Comparison of ENCODE assay signal across 8 cellular contexts in the genomic region with DNA sequence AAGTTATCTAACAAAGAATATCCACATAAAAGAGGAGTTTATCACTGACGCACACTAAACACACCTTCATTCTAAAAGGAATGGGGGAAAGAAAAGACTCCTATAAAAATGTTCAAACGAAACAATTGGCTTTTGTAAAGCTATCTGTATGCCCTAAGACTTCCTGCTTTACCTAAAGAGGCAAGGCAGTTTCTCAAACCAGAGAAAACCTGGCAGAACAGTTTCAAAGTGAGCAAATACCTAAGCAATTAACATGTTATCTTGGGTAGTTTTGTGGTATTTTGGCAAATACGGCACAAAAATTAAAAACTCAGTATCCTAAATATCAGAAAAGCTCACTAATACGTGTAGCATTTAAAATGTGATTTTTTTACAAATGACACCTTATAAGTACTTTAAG. TPM values are rescaled to one million over a fixed set of nuclear protein-coding genes. Genes with fewer than 3 reads are reported as not detected.
DNase-seq lines count a peak whose midpoint lies in the region; ATAC-seq, FAIRE-seq and TF ChIP-seq lines count a peak whose summit lies in the region.

No MANE protein-coding gene starts in this region.

- H3K4me3 ChIP-seq in CD4-positive, CD25-positive, alpha-beta regulatory T cell (ENCODE audit: low read depth, low read length) = peak overlapping the region; percentile 98
- peak overlapping the region; percentile 97 for H3K4me3 ChIP-seq in Jurkat, Clone E6-1 (ENCODE audit: low read length)
- peak overlapping the region; percentile 89 for H3K4me3 ChIP-seq in K562

- TF ChIP-seq CTCF in K562 (IDR thresholded peaks at IDR 0.05 in 2 of 3, conservative IDR thresholded peaks at IDR 0.05 in 1 of 3; ENCODE audit: insufficient read depth in 2 of 3, low read depth in 1 of 3, low read length in 3 of 3) (no peak), mesothelial cell of epicardium (IDR thresholded peaks at IDR 0.05; ENCODE audit: unreplicated experiment) (no peak)

- H3K9me1 ChIP-seq in K562 (ENCODE audit: control insufficient read depth, insufficient read depth, low read length) = peaks cover 4% of the 10 kb centered on the region

- intact Hi-C loops in K562 (cut with micrococcal nuclease) = loop anchor here (2.0 kb wide), 2 partner anchors 35 to 91 kb away; no protein-coding TSS in a partner anchor

- CTCF ChIA-PET in K562 (lab: Yijun Ruan, JAX; ENCODE audit: low intra/inter-chr PET ratio) = interaction anchor here (0.6 kb wide), 1 partner anchor 101 kb away, joined by 3 read pairs; no protein-coding TSS in a partner anchor

- POLR2A ChIA-PET in K562 (lab: Yijun Ruan, JAX) = interaction anchor here (0.5 to 3.6 kb wide), 12 partner anchors 8 to 1768 kb away, joined by 3 to 24 read pairs (median 4); a partner anchor contains a TSS

- peaks cover 8% of the 10 kb centered on the region for H3K36me3 ChIP-seq in CD4-positive, CD25-positive, alpha-beta regulatory T cell (ENCODE audit: control insufficient read depth, insufficient read depth, low read length)
- peaks cover 39% of the 10 kb centered on the region for H3K36me3 ChIP-seq in K562 (ENCODE audit: control insufficient read depth, insufficient read depth, low read length)

- DNase-seq in CD4-positive, CD25-positive, alpha-beta regulatory T cell = peak in 2 of 3 donors; percentile 22 to 50
- no peak for DNase-seq in Jurkat, Clone E6-1 (ENCODE audit: low read depth, low spot score)
- DNase-seq in K562 (ENCODE audit: extremely low read depth in 1 of 4, low spot score in 3 of 4) (no peak), mesothelial cell of epicardium (ENCODE audit: low spot score in 2 of 2, unreplicated experiment in 2 of 2) (no peak), globus pallidus (ENCODE audit: low spot score) (no peak)

- no peak for TF ChIP-seq POLR2A in K562 (conservative IDR thresholded peaks at IDR 0.05)

- H3K9me3 ChIP-seq in CD4-positive, CD25-positive, alpha-beta regulatory T cell (ENCODE audit: control insufficient read depth in 2 of 2, low read length in 2 of 2) = no peaks in the 10 kb centered on the region
- no peaks in the 10 kb centered on the region for H3K9me3 ChIP-seq in K562 (replicated peaks; ENCODE audit: control insufficient read depth, insufficient read depth, low read depth, low read length)

- H3K9me3 Mint-ChIP-seq in CD4-positive, CD25-positive, alpha-beta regulatory T cell = peaks cover 0 to 2% (median 0%) of the 10 kb centered on the region in 7 donors
- H3K9me3 Mint-ChIP-seq in mesothelial cell of epicardium = no peaks in the 10 kb centered on the region

- in situ Hi-C loops in K562 (cut with MboI) = no loop called here

- peak overlapping the region; percentile 93 for H3K27ac ChIP-seq in CD4-positive, CD25-positive, alpha-beta regulatory T cell (ENCODE audit: insufficient read depth, low read length, poor library complexity, severe bottlenecking)
- peak overlapping the region; percentile 99 for H3K27ac ChIP-seq in K562 (ENCODE audit: extremely low read depth, low read depth, low read length)

- TF ChIP-seq EP300 in K562 (IDR thresholded peaks at IDR 0.05; ENCODE audit: low read length) = no peak

- no peak for FAIRE-seq in K562 (lab: Jason Lieb, UNC)

- no peak for TF ChIP-seq RAD21 in K562 (CRISPR knock-in tag; conservative IDR thresholded peaks at IDR 0.05 in 1 of 2, IDR thresholded peaks at IDR 0.05 in 1 of 2)

- no peaks in the 10 kb centered on the region for H3K27me3 Mint-ChIP-seq in CD4-positive, CD25-positive, alpha-beta regulatory T cell
- no peaks in the 10 kb centered on the region for H3K27me3 Mint-ChIP-seq in mesothelial cell of epicardium (ENCODE audit: low read depth)

- no peak for ATAC-seq in CD4-positive, CD25-positive, alpha-beta regulatory T cell (ENCODE audit: low read depth in 2 of 2)
- ATAC-seq in K562 = peak; percentile 12
- ATAC-seq in HG03108 (IDR thresholded peaks at IDR 0.05; ENCODE audit: unreplicated experiment) = no peak
- ATAC-seq in HG03097 (IDR thresholded peaks at IDR 0.05; ENCODE audit: low FRiP score, unreplicated experiment) = no peak
- no peak for ATAC-seq in GM21515 (IDR thresholded peaks at IDR 0.05; ENCODE audit: unreplicated experiment)

- H3K4me1 ChIP-seq in CD4-positive, CD25-positive, alpha-beta regulatory T cell (ENCODE audit: control insufficient read depth, insufficient read depth, low read length, poor library complexity, severe bottlenecking) = peaks cover 65% of the 10 kb centered on the region
- peaks cover 15 to 18% of the 10 kb centered on the region in 2 experiments; a peak in 4 of 5 replicates for H3K4me1 ChIP-seq in K562 (replicated peaks in 1 of 2; ENCODE audit: control insufficient read depth in 2 of 2, insufficient read depth in 2 of 2, low read length in 2 of 2)

- peaks cover 14% of the 10 kb centered on the region for H3K36me3 Mint-ChIP-seq in CD4-positive, CD25-positive, alpha-beta regulatory T cell
- peaks cover 5% of the 10 kb centered on the region for H3K36me3 Mint-ChIP-seq in mesothelial cell of epicardium

- no peaks in the 10 kb centered on the region for H3K27me3 ChIP-seq in CD4-positive, CD25-positive, alpha-beta regulatory T cell (ENCODE audit: control insufficient read depth, insufficient read depth, low read length)
- no peaks in the 10 kb centered on the region for H3K27me3 ChIP-seq in K562 (ENCODE audit: control insufficient read depth in 2 of 2, insufficient read depth in 2 of 2, low read length in 2 of 2)

- peaks cover 16 to 47% (median 34%) of the 10 kb centered on the region in 4 donors for H3K4me1 Mint-ChIP-seq in CD4-positive, CD25-positive, alpha-beta regulatory T cell
- H3K4me1 Mint-ChIP-seq in mesothelial cell of epicardium = peaks cover 23% of the 10 kb centered on the region

- H3K27ac Mint-ChIP-seq in CD4-positive, CD25-positive, alpha-beta regulatory T cell = peak overlapping the region; percentile 60 to 98 (median 98)
- peak overlapping the region; percentile 100 for H3K27ac Mint-ChIP-seq in mesothelial cell of epicardium

- peak overlapping the region; percentile 98 for H3K4me2 ChIP-seq in K562 (ENCODE audit: insufficient read depth, low read length)

- 0% methylated on average over 4 of the region's 4 CpGs for WGBS in K562 (ENCODE audit: insufficient coverage, low coverage, missing lambda C conversion rate)

- peak overlapping the region; percentile 99 to 100 (median 100) for H3K4me3 Mint-ChIP-seq in CD4-positive, CD25-positive, alpha-beta regulatory T cell
- H3K4me3 Mint-ChIP-seq in mesothelial cell of epicardium = peak overlapping the region; percentile 98

- H3K79me2 ChIP-seq in K562 (ENCODE audit: control insufficient read depth, insufficient read depth, low read length) = peaks cover 70% of the 10 kb centered on the region

- no TSS peak for BruUV-seq in K562 (replicated peaks; lab: Mats Ljungman, UMichigan)

- H2AFZ ChIP-seq in K562 (ENCODE audit: low read depth, low read length) = no peak overlapping the region

- peak overlapping the region in 1 of 2 experiments; percentile 99; a peak in 2 of 4 replicates for H3K9ac ChIP-seq in K562 (ENCODE audit: insufficient read depth in 1 of 2, low read depth in 2 of 2, low read length in 2 of 2)

- peaks cover 52% of the 10 kb centered on the region for H4K20me1 ChIP-seq in K562 (replicated peaks; ENCODE audit: control insufficient read depth, insufficient read depth, low read length)

TF ChIP-seq in K562, 482 proteins besides CTCF, POLR2A, EP300 and RAD21 (continues in another document):
- TF ChIP-seq, protein P1, sequence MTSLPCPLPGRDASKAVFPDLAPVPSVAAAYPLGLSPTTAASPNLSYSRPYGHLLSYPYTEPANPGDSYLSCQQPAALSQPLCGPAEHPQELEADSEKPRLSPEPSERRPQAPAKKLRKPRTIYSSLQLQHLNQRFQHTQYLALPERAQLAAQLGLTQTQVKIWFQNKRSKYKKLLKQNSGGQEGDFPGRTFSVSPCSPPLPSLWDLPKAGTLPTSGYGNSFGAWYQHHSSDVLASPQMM (CRISPR knock-in tag; IDR thresholded peaks at IDR 0.05) = no peak
- no peak for TF ChIP-seq FOS (IDR thresholded peaks at IDR 0.05; ENCODE audit: extremely low read depth, insufficient read length)
- no peak for TF ChIP-seq ZNF133 (CRISPR knock-in tag; IDR thresholded peaks at IDR 0.05)
- TF ChIP-seq ZNF696 (CRISPR knock-in tag; conservative IDR thresholded peaks at IDR 0.05) = no peak
- TF ChIP-seq ZNF79 (CRISPR knock-in tag; IDR thresholded peaks at IDR 0.05; ENCODE audit: low read depth) = no peak
- TF ChIP-seq SAFB (IDR thresholded peaks at IDR 0.05; ENCODE audit: borderline replicate concordance, low read depth, low read length) = no peak
- TF ChIP-seq KAT2B (IDR thresholded peaks at IDR 0.05; ENCODE audit: low read depth, low read length) = no peak
- TF ChIP-seq SMARCC2 (IDR thresholded peaks at IDR 0.05; ENCODE audit: low read depth) = no peak
- no peak for TF ChIP-seq NFXL1 (CRISPR knock-in tag; IDR thresholded peaks at IDR 0.05)
- TF ChIP-seq SP2 (IDR thresholded peaks at IDR 0.05; ENCODE audit: extremely low read depth, low read depth, low read length, poor library complexity, severe bottlenecking) = no peak

RNA-seq across cellular contexts. Expression of a gene that starts 1.9 kb away (rescaled TPM):
- total RNA-seq in CD4-positive, CD25-positive, alpha-beta regulatory T cell = 283 TPM
- 100 to 1,000 TPM; 108 to 149 (median 132) TPM for polyA plus RNA-seq in CD4-positive, CD25-positive, alpha-beta regulatory T cell
- 55.6 TPM for polyA plus RNA-seq in Jurkat, Clone E6-1 (2012; ENCODE audit: insufficient read depth, insufficient read length)
- total RNA-seq in K562 (2011; cell fraction: chromatin; rRNA removed; ENCODE audit: low replicate concordance) = 260 and 263 TPM in 2 replicates
- total RNA-seq in K562 (2011; cell fraction: nucleolus; rRNA removed) = 122 and 134 TPM in 2 replicates
- total RNA-seq in K562 (2011; cell fraction: nucleoplasm; rRNA removed) = 144 and 176 TPM in 2 replicates
- total RNA-seq in K562 (2014; rRNA removed) = 42.9 and 56.3 TPM in 2 replicates
- 60.1 and 66.4 TPM in 2 replicates for total RNA-seq in K562 (2014; rRNA removed; fragmentation: Illumina TruSeq; extraction: Trizol)
- 55.6 and 56.6 TPM in 2 replicates for total RNA-seq in K562 (2015; rRNA removed; fragmentation: Illumina TruSeq; extraction: Trizol)
- 101 and 104 TPM in 2 replicates for total RNA-seq in K562 (2021)
- 55.7 and 64.3 TPM in 2 replicates for polyA plus RNA-seq in K562 (2011; rRNA removed)
- 84.5 and 95.2 TPM in 2 replicates for polyA plus RNA-seq in K562 (2011; cell fraction: cytosol; rRNA removed)
- polyA plus RNA-seq in K562 (2011; cell fraction: nucleus; rRNA removed) = 131 and 181 TPM in 2 replicates
- 60.3 and 92.8 TPM in 2 replicates for polyA plus RNA-seq in K562 (2012)
- polyA plus RNA-seq in K562 (2014; fragmentation: Illumina TruSeq; extraction: Trizol) = 52.1 and 60.9 TPM in 2 replicates
- polyA plus RNA-seq in K562 (2014; fragmentation: Nextera tagmentation; extraction: Ambion mirVana) = 10 to 100 TPM; 37.7 to 43.8 TPM
- 46.4 and 49.5 TPM in 2 replicates for polyA plus RNA-seq in K562 (2014; rRNA removed)
- polyA minus RNA-seq in K562 (2011; rRNA and poly(A)+ RNA removed) = 300 and 362 TPM in 2 replicates
- 93.9 and 117 TPM in 2 replicates for polyA minus RNA-seq in K562 (2011; cell fraction: cytosol; rRNA and poly(A)+ RNA removed)
- 116 and 133 TPM in 2 replicates for polyA minus RNA-seq in K562 (2011; cell fraction: nucleus; rRNA and poly(A)+ RNA removed)
- total RNA-seq in mesothelial cell of epicardium = 244 to 253 TPM (median 250 TPM) in 3 replicates

Comparison
In these comparisons a context has a peak if more than half of its experiments do, and no peak if none do; other contexts are left out.
1. DNase-seq: peak in CD4-positive, CD25-positive, alpha-beta regulatory T cell (2 of 3); none in Jurkat, Clone E6-1 (single experiment), K562 (0 of 4), mesothelial cell of epicardium (0 of 2) and globus pallidus (single experiment).
2. Peak in every context shown above with its lines, with median percentiles within 50 percentile points of each other: H3K4me3 ChIP-seq.